16 cellular contexts compared by ENCODE assay signal in genomic region chr7:106569500-106569929, GRCh38.
A peak's percentile ranks its signal among the peaks of the same experiment; 100 is the strongest.
DNase-seq lines count a peak whose midpoint lies in the region; ATAC-seq and TF ChIP-seq lines count a peak whose summit lies in the region.
"Had no signal": no experiment of that assay in that cellular context is flagged by ENCODE, and none has a peak within 500 bp of the region (broad histone marks: within the 10 kb centered on the region; RNA-seq: fewer than 3 reads in every experiment).

No MANE protein-coding gene starts in this region.

- dilution Hi-C loops in mammary epithelial cell (cut with HindIII; ENCODE audit: low sequenced_read_pairs), result no loop called here

- H3K4me3 ChIP-seq in NB4 (ENCODE audit: low read depth, low read length) (no peak overlapping the region), mammary epithelial cell (replicated peaks in 1 of 3; ENCODE audit: insufficient read depth in 1 of 3, low read depth in 2 of 3, low read length in 3 of 3) (no peak overlapping the region), trophoblast cell (ENCODE audit: low read depth, low read length) (no peak overlapping the region), brain microvascular endothelial cell (ENCODE audit: low read depth, low read length) (no peak overlapping the region)
- H3K4me3 ChIP-seq: adrenal gland, HAP-1, thyroid gland had no signal

- no peaks in the 10 kb centered on the region for H3K9me3 ChIP-seq in mammary epithelial cell (replicated peaks; ENCODE audit: insufficient read depth, low read length)
- no peaks in the 10 kb centered on the region for H3K9me3 ChIP-seq in trophoblast cell (ENCODE audit: insufficient read depth, low read depth, low read length)
- H3K9me3 ChIP-seq: adrenal gland, HAP-1, thyroid gland had no signal

- H4K12ac ChIP-seq in trophoblast cell (ENCODE audit: low read depth, low read length), result no peak overlapping the region

- TF ChIP-seq POLR2A in NB4 (IDR thresholded peaks at IDR 0.05; ENCODE audit: extremely low read depth, insufficient read length), result no peak

- no peak overlapping the region for H3K18ac ChIP-seq in trophoblast cell (ENCODE audit: low read length)

- peak overlapping the region; percentile 41 for H3K14ac ChIP-seq in trophoblast cell (ENCODE audit: low read length)

- H3K4me1 ChIP-seq in mammary epithelial cell (ENCODE audit: insufficient read depth, low read length) (peaks cover 11% of the 10 kb centered on the region), trophoblast cell (ENCODE audit: control insufficient read depth in 1 of 2, insufficient read depth in 2 of 2, low read length in 2 of 2) (peaks cover 16 to 25% of the 10 kb centered on the region in 2 experiments)
- H3K4me1 ChIP-seq: adrenal gland, thyroid gland had no signal

- H3K36me3 ChIP-seq in mammary epithelial cell (ENCODE audit: insufficient read depth, low read length) (no peaks in the 10 kb centered on the region), trophoblast cell (ENCODE audit: control insufficient read depth in 1 of 2, insufficient read depth in 2 of 2, low read length in 2 of 2) (no peaks in the 10 kb centered on the region), brain microvascular endothelial cell (replicated peaks) (no peaks in the 10 kb centered on the region)
- H3K36me3 ChIP-seq: adrenal gland, HAP-1, thyroid gland had no signal

- peaks cover 3% of the 10 kb centered on the region for H3K36me3 Mint-ChIP-seq in activated CD4-positive, alpha-beta T cell treated with anti-CD3 and anti-CD28 coated beads for 36 hours (ENCODE audit: low read depth)
- H3K36me3 Mint-ChIP-seq: immature natural killer cell had no signal

- 91% methylated on average over 10 of the region's 10 CpGs for WGBS in mammary epithelial cell (ENCODE audit: low coverage, missing lambda C conversion rate)
- no CpG with 5 or more reads among the region's 10 CpGs for WGBS in trophoblast cell (ENCODE audit: extremely low coverage, insufficient coverage, insufficient read length)

- peak overlapping the region; percentile 58 for H2BK5ac ChIP-seq in trophoblast cell (ENCODE audit: low read depth, low read length, poor library complexity)

- H4K8ac ChIP-seq in trophoblast cell (ENCODE audit: low read depth, low read length), result no peak overlapping the region

- CTCF ChIA-PET in activated CD4-positive, alpha-beta T cell treated with anti-CD3 and anti-CD28 coated beads for 36 hours (lab: Charles Lee), result no interaction called here
- CTCF ChIA-PET in mammary epithelial cell (lab: Charles Lee; ENCODE audit: low non-redundant PET), result no interaction called here

- no TSS peak for BruUV-seq in mammary epithelial cell (replicated peaks; lab: Mats Ljungman, UMichigan)

- peak overlapping the region; percentile 70 for H2AFZ ChIP-seq in mammary epithelial cell (ENCODE audit: low read depth, low read length)
- no peak overlapping the region for H2AFZ ChIP-seq in trophoblast cell (ENCODE audit: insufficient read depth, low read length, poor library complexity)

- H3K27me3 ChIP-seq in mammary epithelial cell (ENCODE audit: insufficient read depth, low read length) (no peaks in the 10 kb centered on the region), trophoblast cell (ENCODE audit: insufficient read depth, low read length) (no peaks in the 10 kb centered on the region), brain microvascular endothelial cell (replicated peaks) (no peaks in the 10 kb centered on the region)
- H3K27me3 ChIP-seq: adrenal gland, thyroid gland had no signal

- H2BK120ac ChIP-seq in trophoblast cell (ENCODE audit: insufficient read depth, low read length, poor library complexity), result peak overlapping the region; percentile 62

- H3K27ac ChIP-seq in mammary epithelial cell (ENCODE audit: insufficient read depth, low read depth, low read length) (peak overlapping the region; percentile 67), trophoblast cell (ENCODE audit: low read depth, low read length) (peak overlapping the region; percentile 73), brain microvascular endothelial cell (no peak overlapping the region)
- H3K27ac ChIP-seq: adrenal gland, thyroid gland had no signal

- no peak overlapping the region for H3K23ac ChIP-seq in trophoblast cell (ENCODE audit: low read length)

- no peak overlapping the region for H2AK5ac ChIP-seq in trophoblast cell (ENCODE audit: low read length)

- peak overlapping the region; percentile 92 for H3K27ac Mint-ChIP-seq in activated CD4-positive, alpha-beta T cell treated with anti-CD3 and anti-CD28 coated beads for 36 hours
- H3K27ac Mint-ChIP-seq: immature natural killer cell had no signal

- H3K4me1 Mint-ChIP-seq in activated CD4-positive, alpha-beta T cell treated with anti-CD3 and anti-CD28 coated beads for 36 hours, result peaks cover 12% of the 10 kb centered on the region
- H3K4me1 Mint-ChIP-seq: immature natural killer cell had no signal

- no peak for ATAC-seq in activated CD4-positive, alpha-beta T cell treated with anti-CD3 and anti-CD28 coated beads for 36 hours
- ATAC-seq in GM21381 (IDR thresholded peaks at IDR 0.05; ENCODE audit: unreplicated experiment), result no peak

- no peaks in the 10 kb centered on the region for H4K20me1 ChIP-seq in mammary epithelial cell (ENCODE audit: insufficient read depth, low read length)

- H4K91ac ChIP-seq in trophoblast cell (ENCODE audit: low read depth, low read length), result peak overlapping the region; percentile 77

- H3K4me2 ChIP-seq in mammary epithelial cell (ENCODE audit: insufficient read depth, low read depth, low read length) (no peak overlapping the region), trophoblast cell (ENCODE audit: low read length) (no peak overlapping the region)

- intact Hi-C loops in activated CD4-positive, alpha-beta T cell treated with anti-CD3 and anti-CD28 coated beads for 36 hours (cut with DNase I, micrococcal nuclease), result loop anchor here in 1 of 2 experiments (10.0 kb wide), 1 partner anchor 345 kb away; no protein-coding TSS in a partner anchor
- intact Hi-C loops in mammary epithelial cell (cut with micrococcal nuclease), result no loop called here
- intact Hi-C loops in cardiac septum (cut with DNase I), result no loop called here

- peak overlapping the region; percentile 48 for H2BK12ac ChIP-seq in trophoblast cell (ENCODE audit: low read length)

- no peak overlapping the region for H3K9ac ChIP-seq in mammary epithelial cell (ENCODE audit: insufficient read depth, low read length)
- no peak overlapping the region for H3K9ac ChIP-seq in trophoblast cell (ENCODE audit: low read length)

- no peak overlapping the region for H3K4me3 Mint-ChIP-seq in activated CD4-positive, alpha-beta T cell treated with anti-CD3 and anti-CD28 coated beads for 36 hours
- H3K4me3 Mint-ChIP-seq: immature natural killer cell had no signal

- peak; percentile 13 for DNase-seq in activated CD4-positive, alpha-beta T cell treated with anti-CD3 and anti-CD28 coated beads for 36 hours
- no peak for DNase-seq in activated CD4-positive, alpha-beta T cell treated with anti-CD3 and anti-CD28 coated beads, Interleukin-2, amount 50 U/mL, for 4 hours
- DNase-seq in NB4 (ENCODE audit: low read depth) (peak; percentile 13), mammary epithelial cell (no peak), trophoblast cell (peak in 1 of 2 donors; percentile 29), brain microvascular endothelial cell (no peak), cardiac septum (ENCODE audit: low spot score) (no peak)
- DNase-seq: activated T-cell treated with anti-CD3 and anti-CD28 coated beads, Interleukin-2, amount 50 U/mL, for 48 hours; adrenal gland; cerebellar nuclear complex; immature natural killer cell; SHP77 treated with DMSO at 0.1 percent for 48 hours; stimulated activated CD4-positive, alpha-beta T cell treated with anti-CD3 and anti-CD28 coated beads, Interleukin-2, amount 100 ng/mL, for 48 hours; thyroid gland had no signal

- H3K9me3 Mint-ChIP-seq in activated CD4-positive, alpha-beta T cell treated with anti-CD3 and anti-CD28 coated beads for 36 hours (ENCODE audit: low read depth), result no peaks in the 10 kb centered on the region
- H3K9me3 Mint-ChIP-seq: immature natural killer cell had no signal

- in situ Hi-C loops in mammary epithelial cell (cut with MboI; ENCODE audit: low sequenced_read_pairs in 2 of 2), result no loop called here
- in situ Hi-C loops in brain microvascular endothelial cell (cut with HindIII; ENCODE audit: low pct_ligation_motif_present, low sequenced_read_pairs), result no loop called here

- H3K79me2 ChIP-seq in mammary epithelial cell (ENCODE audit: insufficient read depth, low read length) (no peaks in the 10 kb centered on the region), trophoblast cell (ENCODE audit: control insufficient read depth, insufficient read depth, low read length, poor library complexity) (no peaks in the 10 kb centered on the region)

- peaks cover 10% of the 10 kb centered on the region for H3K79me1 ChIP-seq in trophoblast cell (ENCODE audit: low read length)

- peaks cover 9% of the 10 kb centered on the region for H3K27me3 Mint-ChIP-seq in activated CD4-positive, alpha-beta T cell treated with anti-CD3 and anti-CD28 coated beads for 36 hours

- POLR2A ChIA-PET in activated CD4-positive, alpha-beta T cell treated with anti-CD3 and anti-CD28 coated beads for 36 hours (lab: Charles Lee), result no interaction called here

- TF ChIP-seq CTCF in NB4 (IDR thresholded peaks at IDR 0.05; ENCODE audit: low read depth, low read length), result no peak
- no peak for TF ChIP-seq CTCF in mammary epithelial cell (conservative IDR thresholded peaks at IDR 0.05 in 1 of 2, IDR thresholded peaks at IDR 0.05 in 1 of 2; ENCODE audit: extremely low read depth in 1 of 2, insufficient read depth in 1 of 2, low read depth in 1 of 2, low read length in 2 of 2)
- no peak for TF ChIP-seq CTCF in brain microvascular endothelial cell (IDR thresholded peaks at IDR 0.05; ENCODE audit: low read depth, low read length, missing control alignments)

- peak overlapping the region; percentile 10 for H3K4ac ChIP-seq in trophoblast cell (ENCODE audit: low read depth, low read length)

Comparison
In these comparisons a context has a peak if more than half of its experiments do, and no peak if none do; other contexts are left out.
1. DNase-seq: peak in activated CD4-positive, alpha-beta T cell treated with anti-CD3 and anti-CD28 coated beads for 36 hours (single experiment) and NB4 (single experiment); none in activated CD4-positive, alpha-beta T cell treated with anti-CD3 and anti-CD28 coated beads, Interleukin-2, amount 50 U/mL, for 4 hours (0 of 2), mammary epithelial cell (single experiment), brain microvascular endothelial cell (single experiment) and cardiac septum (single experiment).